In the genomic region with DNA sequence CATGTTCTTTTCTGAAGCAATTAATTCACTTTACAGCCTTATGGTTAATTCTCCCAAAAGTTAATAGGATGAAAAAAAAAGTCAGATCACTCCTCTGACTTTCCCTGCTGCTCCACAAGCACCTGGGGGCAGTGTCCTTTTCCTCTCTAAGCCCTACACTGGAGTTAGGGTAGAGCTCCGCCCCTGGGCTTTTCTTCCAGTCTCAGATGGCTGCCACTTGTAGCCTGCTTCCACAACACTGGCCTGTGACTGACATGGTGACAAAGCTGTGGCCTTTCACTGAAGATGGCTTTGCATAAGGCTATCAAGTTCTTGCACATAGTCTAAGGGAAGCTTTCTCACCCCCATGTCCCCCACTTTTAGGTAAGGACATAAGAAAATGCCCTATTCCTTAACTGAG, we compare ENCODE assay signal across 11 cellular contexts. TPM values are rescaled to one million over a fixed set of nuclear protein-coding genes. Genes with fewer than 3 reads are reported as not detected.
DNase-seq lines count a peak whose midpoint lies in the region; ATAC-seq, FAIRE-seq and TF ChIP-seq lines count a peak whose summit lies in the region.
"Had no signal": no experiment of that assay in that cellular context is flagged by ENCODE, and none has a peak within 500 bp of the region (broad histone marks: within the 10 kb centered on the region; RNA-seq: fewer than 3 reads in every experiment).

No MANE protein-coding gene starts in this region.

- H3K27ac Mint-ChIP-seq in activated B cell treated with CpG ODN at 0.5 μM for 24 hours = no peak overlapping the region
- no peak overlapping the region for H3K27ac Mint-ChIP-seq in progenitor cell of endocrine pancreas

- H3K4me1 ChIP-seq in tibial nerve = peaks cover 0 to 30% (median 13%) of the 10 kb centered on the region in 4 donors

- peak overlapping the region in 1 of 4 donors; percentile 86 for H3K27ac ChIP-seq in tibial nerve

- H3K4me3 ChIP-seq in tibial nerve = no peak overlapping the region

- no peak for TF ChIP-seq EP300 in tibial nerve (IDR thresholded peaks at IDR 0.05)

- CTCF ChIA-PET in activated B cell treated with CpG ODN at 0.5 μM for 24 hours (lab: Charles Lee) = no interaction called here

- no peaks in the 10 kb centered on the region for H3K9me3 ChIP-seq in tibial nerve
- H3K9me3 ChIP-seq: suprapubic skin had no signal

- H3K36me3 Mint-ChIP-seq in activated B cell treated with CpG ODN at 0.5 μM for 24 hours (ENCODE audit: low read depth) (no peaks in the 10 kb centered on the region), progenitor cell of endocrine pancreas (ENCODE audit: insufficient read depth) (no peaks in the 10 kb centered on the region)

- H3K27me3 Mint-ChIP-seq in activated B cell treated with CpG ODN at 0.5 μM for 24 hours (no peaks in the 10 kb centered on the region), progenitor cell of endocrine pancreas (no peaks in the 10 kb centered on the region)

- H3K36me3 ChIP-seq in tibial nerve = no peaks in the 10 kb centered on the region
- H3K36me3 ChIP-seq: suprapubic skin had no signal

- TF ChIP-seq POLR2A in tibial nerve (IDR thresholded peaks at IDR 0.05) = no peak

- no peaks in the 10 kb centered on the region for H3K9me3 Mint-ChIP-seq in activated B cell treated with CpG ODN at 0.5 μM for 24 hours
- H3K9me3 Mint-ChIP-seq in progenitor cell of endocrine pancreas (ENCODE audit: low read depth) = no peaks in the 10 kb centered on the region

- no peak for ATAC-seq in activated B cell treated with CpG ODN at 0.5 μM for 24 hours (ENCODE audit: low read depth)
- no peak for ATAC-seq in HG03139 (IDR thresholded peaks at IDR 0.05; ENCODE audit: unreplicated experiment)

- H3K27me3 ChIP-seq in tibial nerve = no peaks in the 10 kb centered on the region
- H3K27me3 ChIP-seq: suprapubic skin had no signal

- H3K4me3 Mint-ChIP-seq in activated B cell treated with CpG ODN at 0.5 μM for 24 hours = peak overlapping the region; percentile 13
- H3K4me3 Mint-ChIP-seq in progenitor cell of endocrine pancreas (ENCODE audit: low read depth) = peak overlapping the region; percentile 56

- intact Hi-C loops in activated B cell treated with CpG ODN at 0.5 μM for 24 hours (cut with micrococcal nuclease) = no loop called here

- TF ChIP-seq CTCF in activated B cell treated with CpG ODN at 0.5 μM for 24 hours (IDR thresholded peaks at IDR 0.05) (no peak), progenitor cell of endocrine pancreas (IDR thresholded peaks at IDR 0.05; ENCODE audit: unreplicated experiment) (peak; percentile 20), tibial nerve (IDR thresholded peaks at IDR 0.05) (no peak), D721Med (IDR thresholded peaks at IDR 0.05; ENCODE audit: insufficient read depth, missing control alignments) (no peak)

- peaks cover 16% of the 10 kb centered on the region for H3K4me1 Mint-ChIP-seq in activated B cell treated with CpG ODN at 0.5 μM for 24 hours
- H3K4me1 Mint-ChIP-seq in progenitor cell of endocrine pancreas (ENCODE audit: low read depth) = peaks cover 15% of the 10 kb centered on the region

- POLR2A ChIA-PET in activated B cell treated with CpG ODN at 0.5 μM for 24 hours (lab: Charles Lee) = interaction anchor here (1.2 to 4.2 kb wide), 3 partner anchors 9 to 16 kb away, joined by 3 to 72 read pairs (median 17); a partner anchor contains a TSS

- DNase-seq in NCI-H2171 treated with DMSO at 0.1 percent for 48 hours (lab: John Stamatoyannopoulos, UW) (peak; percentile 4), NCI-H2171 (lab: John Stamatoyannopoulos, UW) (no peak), Kasumi-1 (lab: John Stamatoyannopoulos, UW) (peak; percentile 45 to 59), activated B cell treated with CpG ODN at 0.5 μM for 24 hours (no peak), progenitor cell of endocrine pancreas (ENCODE audit: low spot score, unreplicated experiment) (no peak), tibial nerve (ENCODE audit: low spot score in 2 of 2) (no peak), D721Med (ENCODE audit: insufficient read length, low spot score) (no peak)
- DNase-seq: HCEC 1CT had no signal

- FAIRE-seq in D721Med (lab: Jason Lieb, UNC) = no peak
- FAIRE-seq: TTC549 had no signal

- WGBS in tibial nerve, 2 donors = 92 to 95% methylated on average over 1 of the region's 1 CpG

RNA-seq across cellular contexts. Expression of a gene that starts 1.3 kb away (rescaled TPM):
- total RNA-seq in activated B cell treated with CpG ODN at 0.5 μM for 24 hours (6.3 and 7.1 TPM in 2 replicates), progenitor cell of endocrine pancreas (6.4 and 8.8 TPM in 2 replicates), tibial nerve (10 to 100 TPM in 3 of 4 donors, 1 to 10 TPM in 1; 6.9 to 18.8 (median 15.8) TPM)

RNA-seq across cellular contexts. Expression of a gene that starts 9.0 kb away (rescaled TPM):
- total RNA-seq in activated B cell treated with CpG ODN at 0.5 μM for 24 hours (160 and 172 TPM in 2 replicates), progenitor cell of endocrine pancreas (144 and 151 TPM in 2 replicates), tibial nerve (100 to 1,000 TPM; 106 to 182 (median 158) TPM)

RNA-seq across cellular contexts. Expression of a gene that starts 27.2 kb away (rescaled TPM):
- 0.81 and 1.6 TPM in 2 replicates for total RNA-seq in activated B cell treated with CpG ODN at 0.5 μM for 24 hours
- 4.4 and 6.5 TPM in 2 replicates for total RNA-seq in progenitor cell of endocrine pancreas
- total RNA-seq in tibial nerve = 1 to 10 TPM; 1.0 to 2.8 (median 2.3) TPM

Comparison
In these comparisons a context has a peak if more than half of its experiments do, and no peak if none do; other contexts are left out.
1. DNase-seq: peak in NCI-H2171 treated with DMSO at 0.1 percent for 48 hours (single experiment) and Kasumi-1 (2 of 2); none in NCI-H2171 (single experiment), activated B cell treated with CpG ODN at 0.5 μM for 24 hours (single experiment), progenitor cell of endocrine pancreas (single experiment), tibial nerve (0 of 2) and D721Med (single experiment).